ENCODE assay signal across 28 cellular contexts in genomic region chr1:106747791-106748190, GRCh38.
"Had no signal": no experiment of that assay in that cellular context is flagged by ENCODE, and none has a peak within 500 bp of the region (broad histone marks: within the 10 kb centered on the region; RNA-seq: fewer than 3 reads in every experiment).

No MANE protein-coding gene starts in this region.

- ATAC-seq: body of pancreas; effector memory CD8-positive, alpha-beta T cell; gastroesophageal sphincter; lower lobe of right lung; natural killer cell; right lobe of liver; stimulated activated memory B cell treated with anti-CD40 and anti-IgM and Interleukin-4, amounts not matched to agents 10 μg/mL and 1 μg/mL and 100 μg/mL, for 72 hours had no signal

- H3K79me2 ChIP-seq: hepatocyte had no signal

- H3K27me3 ChIP-seq: adrenal gland, body of pancreas, gastroesophageal sphincter, hepatocyte, right lobe of liver, stomach, tibial artery had no signal

- H3K4me3 ChIP-seq: adrenal gland, body of pancreas, gastroesophageal sphincter, hepatocyte, lower lobe of right lung, right lobe of liver, skin epidermis, stomach, tibial artery had no signal

- DNase-seq: activated B cell treated with CpG ODN at 0.5 μM for 24 hours; activated CD4-positive, alpha-beta T cell treated with anti-CD3 and anti-CD28 coated beads for 4 hours; activated CD4-positive, alpha-beta T cell treated with anti-CD3 and anti-CD28 coated beads, Interleukin-2, amount 50 U/mL, for 4 hours; activated CD8-positive, alpha-beta memory T cell treated with anti-CD3 and anti-CD28 coated beads for 24 hours; activated effector memory CD4-positive, alpha-beta T cell treated with Interleukin-2 at 50 U/mL for 16 hours; activated naive CD4-positive, alpha-beta T cell treated with anti-CD3 and anti-CD28 coated beads for 36 hours; activated naive CD8-positive, alpha-beta T cell treated with anti-CD3 and anti-CD28 coated beads for 36 hours; adrenal gland; aorta; cortex of kidney; effector memory CD8-positive, alpha-beta T cell; erythroblast; immature natural killer cell; kidney; lower lobe of right lung; mesenchymal stem cell; natural killer cell; right lobe of liver; stimulated activated CD4-positive, alpha-beta T cell treated with anti-CD3 and anti-CD28 coated beads, Interleukin-4, amount 100 ng/mL, for 4 hours; stimulated activated CD8-positive, alpha-beta memory T cell treated with anti-CD3 and anti-CD28 coated beads, Interleukin-4, amount 100 ng/mL, for 48 hours; stomach; T-helper 2 cell; tibial artery had no signal

- H3K9me3 Mint-ChIP-seq: activated B cell treated with CpG ODN at 0.5 μM for 24 hours; activated naive CD8-positive, alpha-beta T cell treated with anti-CD3 and anti-CD28 coated beads for 36 hours; stimulated activated memory B cell treated with anti-CD40 and anti-IgM and Interleukin-4, amounts not matched to agents 10 μg/mL and 1 μg/mL and 100 μg/mL, for 72 hours had no signal

- H3K27me3 Mint-ChIP-seq: activated B cell treated with CpG ODN at 0.5 μM for 24 hours; activated naive CD8-positive, alpha-beta T cell treated with anti-CD3 and anti-CD28 coated beads for 36 hours; effector memory CD8-positive, alpha-beta T cell; stimulated activated memory B cell treated with anti-CD40 and anti-IgM and Interleukin-4, amounts not matched to agents 10 μg/mL and 1 μg/mL and 100 μg/mL, for 72 hours had no signal

- H3K9me3 ChIP-seq: body of pancreas, gastroesophageal sphincter, lower lobe of right lung, right lobe of liver, tibial artery had no signal

- H3K4me1 ChIP-seq: adrenal gland, body of pancreas, gastroesophageal sphincter, lower lobe of right lung, right lobe of liver, stomach, tibial artery had no signal

- H3K4me3 Mint-ChIP-seq: activated B cell treated with CpG ODN at 0.5 μM for 24 hours; activated naive CD4-positive, alpha-beta T cell treated with anti-CD3 and anti-CD28 coated beads for 36 hours; activated naive CD8-positive, alpha-beta T cell treated with anti-CD3 and anti-CD28 coated beads for 36 hours; effector memory CD8-positive, alpha-beta T cell; immature natural killer cell; natural killer cell; stimulated activated memory B cell treated with anti-CD40 and anti-IgM and Interleukin-4, amounts not matched to agents 10 μg/mL and 1 μg/mL and 100 μg/mL, for 72 hours had no signal

- H3K4me1 Mint-ChIP-seq: activated naive CD8-positive, alpha-beta T cell treated with anti-CD3 and anti-CD28 coated beads for 36 hours; immature natural killer cell; natural killer cell; stimulated activated memory B cell treated with anti-CD40 and anti-IgM and Interleukin-4, amounts not matched to agents 10 μg/mL and 1 μg/mL and 100 μg/mL, for 72 hours had no signal

- H3K27ac Mint-ChIP-seq: activated B cell treated with CpG ODN at 0.5 μM for 24 hours; activated naive CD4-positive, alpha-beta T cell treated with anti-CD3 and anti-CD28 coated beads for 36 hours; activated naive CD8-positive, alpha-beta T cell treated with anti-CD3 and anti-CD28 coated beads for 36 hours; effector memory CD8-positive, alpha-beta T cell; immature natural killer cell; natural killer cell; stimulated activated memory B cell treated with anti-CD40 and anti-IgM and Interleukin-4, amounts not matched to agents 10 μg/mL and 1 μg/mL and 100 μg/mL, for 72 hours had no signal

- H3K36me3 Mint-ChIP-seq: activated naive CD8-positive, alpha-beta T cell treated with anti-CD3 and anti-CD28 coated beads for 36 hours; immature natural killer cell; stimulated activated memory B cell treated with anti-CD40 and anti-IgM and Interleukin-4, amounts not matched to agents 10 μg/mL and 1 μg/mL and 100 μg/mL, for 72 hours had no signal

- H3K36me3 ChIP-seq: adrenal gland, gastroesophageal sphincter, lower lobe of right lung, right lobe of liver, stomach, tibial artery had no signal

- H3K4me2 ChIP-seq: hepatocyte had no signal

- H3K27ac ChIP-seq: adrenal gland, body of pancreas, gastroesophageal sphincter, hepatocyte, lower lobe of right lung, right lobe of liver, skin epidermis, stomach, tibial artery had no signal
